10 cellular contexts compared by ENCODE assay signal in the genomic region with DNA sequence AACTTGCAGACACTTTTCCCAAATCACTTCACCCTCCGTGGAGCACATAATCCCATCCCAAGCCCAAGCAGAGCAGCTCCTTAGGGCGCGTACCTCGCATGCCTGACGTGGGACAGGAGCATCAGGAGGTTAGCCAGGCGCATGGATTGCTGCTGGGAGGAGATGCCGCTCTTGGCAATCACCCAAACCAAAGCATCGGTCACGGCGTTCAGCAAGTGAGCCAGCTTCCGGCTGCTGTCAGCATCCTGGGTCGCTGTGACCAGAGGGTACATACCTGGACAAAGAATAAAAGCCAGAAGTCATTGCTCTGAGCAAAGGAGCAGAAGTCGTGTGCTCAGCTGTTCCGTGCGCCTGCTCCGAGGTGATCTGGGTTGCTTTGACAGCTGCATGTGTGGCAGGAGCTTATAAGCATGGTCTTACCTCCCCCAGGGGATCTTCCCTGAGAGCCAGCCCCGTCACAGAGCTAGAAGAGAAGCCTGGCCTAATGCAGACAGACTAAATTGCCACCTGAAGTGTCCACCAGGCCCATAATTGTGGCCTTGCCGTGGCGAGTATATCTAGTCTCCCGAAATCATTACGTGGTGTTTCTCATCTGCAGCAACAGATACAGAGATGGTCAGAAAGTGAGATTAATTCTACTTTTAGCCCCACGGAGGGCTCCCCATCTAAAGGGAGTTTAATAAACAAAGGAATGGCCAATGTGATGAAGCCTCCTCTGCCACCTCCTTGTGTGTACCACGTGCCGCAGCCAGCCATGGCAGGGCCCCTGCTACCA. TPM values are rescaled to one million over a fixed set of nuclear protein-coding genes. Genes with fewer than 3 reads are reported as not detected.
A peak's percentile ranks its signal among the peaks of the same experiment; 100 is the strongest.
DNase-seq lines count a peak whose midpoint lies in the region; ATAC-seq and TF ChIP-seq lines count a peak whose summit lies in the region.
"Had no signal": no experiment of that assay in that cellular context is flagged by ENCODE, and none has a peak within 500 bp of the region (broad histone marks: within the 10 kb centered on the region; RNA-seq: fewer than 3 reads in every experiment).

No MANE protein-coding gene starts in this region.

- H3K27me3 ChIP-seq in foreskin keratinocyte, result no peaks in the 10 kb centered on the region
- H3K27me3 ChIP-seq: stomach had no signal

- DNase-seq in DMS153 treated with DMSO at 0.1 percent for 48 hours (lab: John Stamatoyannopoulos, UW; ENCODE audit: unreplicated experiment) (peak; percentile 37), H4 (ENCODE audit: low spot score) (peak; percentile 49), NCI-H82 treated with DMSO at 0.1 percent for 48 hours (lab: John Stamatoyannopoulos, UW; ENCODE audit: unreplicated experiment) (peak; percentile 10), foreskin keratinocyte (peak; percentile 23 to 54), SIG-M5 treated with dmso at 0.1 percent for 504 hours (lab: John Stamatoyannopoulos, UW; ENCODE audit: unreplicated experiment) (no peak), DMS114 treated with DMSO at 0.1 percent for 48 hours (lab: John Stamatoyannopoulos, UW; ENCODE audit: unreplicated experiment) (no peak)
- no peak for DNase-seq in stimulated activated CD4-positive, alpha-beta T cell treated with anti-CD3 and anti-CD28 coated beads, Interleukin-1b, Interleukin-23, amount 100 ng/mL, for 48 hours
- DNase-seq: NK-92 treated with Interleukin-12 subunit alpha and Interleukin-12 subunit beta, amount 100 ng/mL, for 24 hours; stomach had no signal

- H3K4me1 ChIP-seq in foreskin keratinocyte, result no peaks in the 10 kb centered on the region

- TF ChIP-seq CTCF in foreskin keratinocyte (conservative IDR thresholded peaks at IDR 0.05), result no peak

- H3K27ac ChIP-seq in foreskin keratinocyte, result no peak overlapping the region

- ATAC-seq in foreskin keratinocyte, result peak; percentile 73
- no peak for ATAC-seq in GM21381 (IDR thresholded peaks at IDR 0.05; ENCODE audit: unreplicated experiment)

RNA-seq across cellular contexts. Expression of a gene that starts 59.1 kb away (rescaled TPM):
- 0.10 TPM in 1 of 2 replicates, not detected in the other for total RNA-seq in H4 (2014; rRNA removed; shearing (Covaris generic))
- total RNA-seq in foreskin keratinocyte, result 0.04 and 0.10 TPM in 2 replicates
- polyA plus RNA-seq in foreskin keratinocyte, result not detected in 2 replicates

Comparison
In these comparisons a context has a peak if more than half of its experiments do, and no peak if none do; other contexts are left out.
1. DNase-seq: peak in DMS153 treated with DMSO at 0.1 percent for 48 hours (single experiment), H4 (single experiment), NCI-H82 treated with DMSO at 0.1 percent for 48 hours (single experiment) and foreskin keratinocyte (2 of 2); none in SIG-M5 treated with dmso at 0.1 percent for 504 hours (single experiment), DMS114 treated with DMSO at 0.1 percent for 48 hours (single experiment) and stimulated activated CD4-positive, alpha-beta T cell treated with anti-CD3 and anti-CD28 coated beads, Interleukin-1b, Interleukin-23, amount 100 ng/mL, for 48 hours (single experiment).